In genomic region chr11:93747122-93747521, GRCh38 we compare ENCODE assay signal across 13 cellular contexts. TPM values are rescaled to one million over a fixed set of nuclear protein-coding genes. Genes with fewer than 3 reads are reported as not detected.
DNase-seq lines count a peak whose midpoint lies in the region; ATAC-seq, FAIRE-seq and TF ChIP-seq lines count a peak whose summit lies in the region.
"Had no signal": no experiment of that assay in that cellular context is flagged by ENCODE, and none has a peak within 500 bp of the region (broad histone marks: within the 10 kb centered on the region; RNA-seq: fewer than 3 reads in every experiment).

No MANE protein-coding gene starts in this region.

- intact Hi-C loops in GM12878 (cut with micrococcal nuclease; ENCODE audit: unreplicated experiment) (no loop called here), ascending aorta (cut with DNase I) (loop anchor here (10.0 kb wide), 2 partner anchors 172 to 202 kb away; partner anchors contain the start of gene SMCO4)

- SMC1A ChIA-PET in GM12878 (lab: Charles Lee; ENCODE audit: uncharacterized antibody, unreplicated experiment): interaction anchor here (0.9 to 2.7 kb wide), 6 partner anchors 9 to 211 kb away, joined by 3 to 12 read pairs (median 6); partner anchors contain the start of gene MED17

- no peaks in the 10 kb centered on the region for H3K9me3 ChIP-seq in GM12878 (replicated peaks; ENCODE audit: control insufficient read depth, insufficient read depth, low read length)
- H3K9me3 ChIP-seq in ascending aorta: no peaks in the 10 kb centered on the region
- H3K9me3 ChIP-seq in upper lobe of left lung: no peaks in the 10 kb centered on the region

- H3K79me2 ChIP-seq in GM12878 (ENCODE audit: control insufficient read depth, insufficient read depth, low read length): peaks cover 14% of the 10 kb centered on the region

- TF ChIP-seq POLR2A in GM12878 (IDR thresholded peaks at IDR 0.05; ENCODE audit: low read depth, low read length) (no peak), upper lobe of left lung (IDR thresholded peaks at IDR 0.05) (no peak)

- H3K27ac ChIP-seq in GM12878 (ENCODE audit: control insufficient read depth, insufficient read depth) (no peak overlapping the region), ascending aorta (no peak overlapping the region), upper lobe of left lung (no peak overlapping the region)

- H2AFZ ChIP-seq in GM12878 (ENCODE audit: control insufficient read depth, low read depth, low read length): no peak overlapping the region

- TF ChIP-seq EP300 in GM12878 (IDR thresholded peaks at IDR 0.05; ENCODE audit: borderline replicate concordance in 1 of 2, control insufficient read depth in 1 of 2, low read depth in 2 of 2, low read length in 2 of 2): peak in 1 of 2 experiments; percentile 48; a peak in 1 of 4 replicates
- no peak for TF ChIP-seq EP300 in upper lobe of left lung (IDR thresholded peaks at IDR 0.05)

- CTCF ChIA-PET in GM12878 (lab: Yijun Ruan, JAX): interaction anchor here (0.5 to 1.4 kb wide), 2 partner anchors 10 to 73 kb away, joined by 3 to 7 read pairs; no protein-coding TSS in a partner anchor

- RAD21 ChIA-PET in GM12878 (lab: Charles Lee; ENCODE audit: unreplicated experiment): interaction anchor here (0.6 to 1.2 kb wide), 3 partner anchors 9 to 37 kb away, joined by 3 to 12 read pairs (median 3); partner anchors contain the start of gene MED17

- no peaks in the 10 kb centered on the region for H4K20me1 ChIP-seq in GM12878 (ENCODE audit: control insufficient read depth, insufficient read depth)

- H3K36me3 ChIP-seq in GM12878 (ENCODE audit: control insufficient read depth in 2 of 2, insufficient read depth in 2 of 2, low read length in 1 of 2) (peaks cover 0 to 2% of the 10 kb centered on the region in 2 experiments; a peak in 1 of 4 replicates), ascending aorta (peaks cover 7 to 8% of the 10 kb centered on the region in 2 donors), upper lobe of left lung (peaks cover 0 to 9% (median 4%) of the 10 kb centered on the region in 4 donors)

- H3K4me1 ChIP-seq in GM12878 (ENCODE audit: control insufficient read depth, insufficient read depth, low read length) (no peaks in the 10 kb centered on the region), ascending aorta (peaks cover 10% of the 10 kb centered on the region in 2 donors), upper lobe of left lung (peaks cover 9 to 28% (median 17%) of the 10 kb centered on the region in 4 donors)

- H3K27me3 ChIP-seq in GM12878 (replicated peaks in 1 of 2; ENCODE audit: control insufficient read depth in 2 of 2, insufficient read depth in 2 of 2, low read length in 1 of 2) (no peaks in the 10 kb centered on the region), ascending aorta (no peaks in the 10 kb centered on the region), upper lobe of left lung (no peaks in the 10 kb centered on the region)

- POLR2A ChIA-PET in GM12878 (lab: Charles Lee): interaction anchor here (0.9 to 1.1 kb wide), 2 partner anchors 36 to 37 kb away, joined by 3 to 4 read pairs; partner anchors contain the start of gene MED17

- 56% methylated on average over 1 of the region's 1 CpG for WGBS in GM12878 (ENCODE audit: insufficient coverage, insufficient replicate concordance, low lambda C conversion rate, missing lambda C conversion rate)
- WGBS in upper lobe of left lung, 2 donors: 68 to 83% methylated on average over 1 of the region's 1 CpG

- no peak for TF ChIP-seq RAD21 in GM12878 (IDR thresholded peaks at IDR 0.05; ENCODE audit: insufficient read depth, low read depth, low read length)

- H3K9ac ChIP-seq in GM12878 (ENCODE audit: control insufficient read depth, insufficient read depth, low read length): no peak overlapping the region

- TF ChIP-seq CTCF in GM12878 (IDR thresholded peaks at IDR 0.05 in 2 of 3, conservative IDR thresholded peaks at IDR 0.05 in 1 of 3; ENCODE audit: control insufficient read depth in 2 of 3, extremely low read depth in 1 of 3, insufficient read depth in 1 of 3, low read depth in 3 of 3, low read length in 3 of 3) (no peak), ascending aorta (IDR thresholded peaks at IDR 0.05) (no peak), upper lobe of left lung (IDR thresholded peaks at IDR 0.05) (no peak)

- in situ Hi-C loops in GM12878 (cut with MboI): no loop called here

- DNase-seq in GM12878 (ENCODE audit: low read depth, low spot score) (no peak), ascending aorta (ENCODE audit: low spot score in 2 of 2) (no peak), medulla oblongata (ENCODE audit: extremely low spot score) (no peak), upper lobe of left lung (no peak)
- no peak for DNase-seq in activated CD8-positive, alpha-beta memory T cell treated with anti-CD3 and anti-CD28 coated beads for 24 hours
- DNase-seq: activated CD8-positive, alpha-beta memory T cell treated with anti-CD3 and anti-CD28 coated beads, Interleukin-2, amount 50 U/mL, for 4 hours; effector CD4-positive, alpha-beta T cell; EL; NCI-H1417; SHP77 had no signal

- ATAC-seq in GM18517 (IDR thresholded peaks at IDR 0.05; ENCODE audit: unreplicated experiment) (peak; percentile 91), GM21390 (IDR thresholded peaks at IDR 0.05; ENCODE audit: unreplicated experiment) (peak; percentile 79), HG02981 (IDR thresholded peaks at IDR 0.05; ENCODE audit: unreplicated experiment) (peak; percentile 97), GM12878 (peak; percentile 91), upper lobe of left lung (ENCODE audit: low FRiP score in 2 of 2) (no peak)

- BruUV-seq in GM12878 (replicated peaks; lab: Mats Ljungman, UMichigan): no TSS peak

- H3K4me2 ChIP-seq in GM12878 (ENCODE audit: control insufficient read depth, insufficient read depth): no peak overlapping the region

- H3K4me3 ChIP-seq in GM12878: no peak overlapping the region
- H3K4me3 ChIP-seq in ascending aorta: no peak overlapping the region
- no peak overlapping the region for H3K4me3 ChIP-seq in upper lobe of left lung

- no peak for FAIRE-seq in GM12878 (lab: Jason Lieb, UNC)

RNA-seq across cellular contexts. Expression of gene C11orf54, which starts 5.7 kb away (rescaled TPM):
- total RNA-seq in GM12878 (2013; cell fraction: nucleolus; rRNA removed): 53.1 and 63.8 TPM in 2 replicates
- total RNA-seq in GM12878 (2014; rRNA removed) (15.1 and 22.1 TPM in 2 replicates), GM12878 (2014; rRNA removed; fragmentation: Illumina TruSeq; extraction: Trizol) (22.5 and 23.6 TPM in 2 replicates), GM12878 (2021) (15.2 and 19.1 TPM in 2 replicates), ascending aorta (3.9 TPM), upper lobe of left lung (10 to 100 TPM; 23.6 to 81.3 (median 39.8) TPM)
- polyA plus RNA-seq in GM12878 (2011; ENCODE audit: low read depth): 12.3 TPM
- polyA plus RNA-seq in GM12878 (2011; rRNA removed) (32.3 and 58.3 TPM in 2 replicates), GM12878 (2014; fragmentation: Illumina TruSeq; extraction: Trizol) (26.2 and 33.2 TPM in 2 replicates), GM12878 (2014; fragmentation: Nextera tagmentation; extraction: Ambion mirVana) (10 to 100 TPM; 31.3 to 31.5 TPM), GM12878 (2014; rRNA removed) (15.9 and 19.2 TPM in 2 replicates), GM12878 (2016; fragmentation: Nextera tagmentation; extraction: Ambion mirVana) (10 to 100 TPM; 27.4 to 30.4 TPM)
- polyA plus RNA-seq in GM12878 (2011; cell fraction: cytosol; rRNA removed): 10.6 and 15.4 TPM in 2 replicates
- polyA plus RNA-seq in GM12878 (2011; cell fraction: nucleus; rRNA removed): 11.7 and 12.5 TPM in 2 replicates
- 14.5 and 18.4 TPM in 2 replicates for polyA plus RNA-seq in GM12878 (2012)
- 16.4 and 109 TPM in 2 replicates for polyA minus RNA-seq in GM12878 (2011; rRNA and poly(A)+ RNA removed)
- polyA minus RNA-seq in GM12878 (2011; cell fraction: cytosol; rRNA and poly(A)+ RNA removed): 6.9 and 7.2 TPM in 2 replicates
- polyA minus RNA-seq in GM12878 (2011; cell fraction: nucleus; rRNA and poly(A)+ RNA removed): 6.8 and 10.5 TPM in 2 replicates

RNA-seq across cellular contexts. Expression of gene TAF1D, which starts 5.8 kb away (rescaled TPM):
- total RNA-seq in GM12878 (2013; cell fraction: nucleolus; rRNA removed): 793 and 868 TPM in 2 replicates
- total RNA-seq in GM12878 (2014; rRNA removed) (191 and 254 TPM in 2 replicates), GM12878 (2014; rRNA removed; fragmentation: Illumina TruSeq; extraction: Trizol) (301 and 314 TPM in 2 replicates), GM12878 (2021) (180 and 206 TPM in 2 replicates), ascending aorta (81.1 TPM), upper lobe of left lung (100 to 1,000 TPM in 2 of 6 donors, 10 to 100 TPM in 4; 70.5 to 195 (median 88.5) TPM)
- 109 TPM for polyA plus RNA-seq in GM12878 (2011; ENCODE audit: low read depth)
- polyA plus RNA-seq in GM12878 (2011; rRNA removed) (224 and 373 TPM in 2 replicates), GM12878 (2014; fragmentation: Illumina TruSeq; extraction: Trizol) (270 and 380 TPM in 2 replicates), GM12878 (2014; fragmentation: Nextera tagmentation; extraction: Ambion mirVana) (100 to 1,000 TPM; 112 to 181 TPM), GM12878 (2014; rRNA removed) (179 and 220 TPM in 2 replicates), GM12878 (2016; fragmentation: Nextera tagmentation; extraction: Ambion mirVana) (100 to 1,000 TPM; 101 to 110 TPM)
- polyA plus RNA-seq in GM12878 (2011; cell fraction: cytosol; rRNA removed): 52.9 and 55.8 TPM in 2 replicates
- 359 and 420 TPM in 2 replicates for polyA plus RNA-seq in GM12878 (2011; cell fraction: nucleus; rRNA removed)
- 132 and 157 TPM in 2 replicates for polyA plus RNA-seq in GM12878 (2012)
- 91.2 and 125 TPM in 2 replicates for polyA minus RNA-seq in GM12878 (2011; rRNA and poly(A)+ RNA removed)
- 60.7 and 72.5 TPM in 2 replicates for polyA minus RNA-seq in GM12878 (2011; cell fraction: cytosol; rRNA and poly(A)+ RNA removed)
- polyA minus RNA-seq in GM12878 (2011; cell fraction: nucleus; rRNA and poly(A)+ RNA removed): 233 and 316 TPM in 2 replicates

RNA-seq across cellular contexts. Expression of gene MED17, which starts 37.0 kb away (rescaled TPM):
- 97.7 and 110 TPM in 2 replicates for total RNA-seq in GM12878 (2013; cell fraction: nucleolus; rRNA removed)
- total RNA-seq in GM12878 (2014; rRNA removed): 27.8 and 30.8 TPM in 2 replicates
- total RNA-seq in GM12878 (2014; rRNA removed; fragmentation: Illumina TruSeq; extraction: Trizol): 29.2 and 30.8 TPM in 2 replicates
- total RNA-seq in GM12878 (2021): 34.9 and 38.7 TPM in 2 replicates
- 6.8 TPM for polyA plus RNA-seq in GM12878 (2011; ENCODE audit: low read depth)
- polyA plus RNA-seq in GM12878 (2011; rRNA removed): 23.3 and 28.3 TPM in 2 replicates
- polyA plus RNA-seq in GM12878 (2011; cell fraction: cytosol; rRNA removed): 10.9 and 13.4 TPM in 2 replicates
- 28.1 and 30.9 TPM in 2 replicates for polyA plus RNA-seq in GM12878 (2011; cell fraction: nucleus; rRNA removed)
- 8.1 and 13.2 TPM in 2 replicates for polyA plus RNA-seq in GM12878 (2012)
- polyA plus RNA-seq in GM12878 (2014; fragmentation: Illumina TruSeq; extraction: Trizol): 28.8 and 36.1 TPM in 2 replicates
- polyA plus RNA-seq in GM12878 (2014; fragmentation: Nextera tagmentation; extraction: Ambion mirVana): 10 to 100 TPM in 1 of 2 experiments, 1 to 10 TPM in 1; 7.3 to 12.4 TPM
- 23.2 and 25.9 TPM in 2 replicates for polyA plus RNA-seq in GM12878 (2014; rRNA removed)
- 10 to 100 TPM; 30.0 to 32.1 TPM for polyA plus RNA-seq in GM12878 (2016; fragmentation: Nextera tagmentation; extraction: Ambion mirVana)
- 20.8 and 33.4 TPM in 2 replicates for polyA minus RNA-seq in GM12878 (2011; rRNA and poly(A)+ RNA removed)
- 12.6 and 12.7 TPM in 2 replicates for polyA minus RNA-seq in GM12878 (2011; cell fraction: cytosol; rRNA and poly(A)+ RNA removed)
- 35.5 and 66.6 TPM in 2 replicates for polyA minus RNA-seq in GM12878 (2011; cell fraction: nucleus; rRNA and poly(A)+ RNA removed)
- 12.6 TPM for total RNA-seq in ascending aorta
- 10 to 100 TPM; 13.1 to 33.5 (median 28.1) TPM for total RNA-seq in upper lobe of left lung

Comparison
In these comparisons a context has a peak if more than half of its experiments do, and no peak if none do; other contexts are left out.
1. ATAC-seq: peak in GM18517 (single experiment), GM21390 (single experiment), HG02981 (single experiment) and GM12878 (single experiment); none in upper lobe of left lung (0 of 2).